ENCODE assay signal across 2 cellular contexts in the genomic region with DNA sequence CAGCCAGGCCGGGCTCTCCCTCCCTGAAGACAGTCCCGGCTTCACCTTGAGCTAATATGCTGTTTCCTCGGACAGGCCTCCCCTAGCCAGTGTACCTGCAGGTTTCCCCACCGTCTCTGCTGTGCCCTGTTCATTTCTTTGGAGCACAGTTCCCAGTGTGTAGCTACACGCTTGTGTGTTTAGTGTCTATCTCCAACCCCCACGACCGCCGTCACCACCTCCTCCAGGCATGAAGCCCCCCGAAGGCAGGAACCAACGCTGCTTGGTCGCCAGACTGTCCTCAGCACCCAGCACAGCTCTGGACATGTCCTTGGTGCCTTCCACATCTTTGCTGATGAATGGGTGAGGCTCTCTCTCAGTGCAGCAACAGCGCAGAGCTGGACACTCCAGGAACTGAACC.
TF ChIP-seq lines count a peak whose summit lies in the region.

No MANE protein-coding gene starts in this region.

TF ChIP-seq in IMR-90, 13 proteins besides CTCF, POLR2A, EP300 and RAD21:
- no peak for TF ChIP-seq FOS (IDR thresholded peaks at IDR 0.05; ENCODE audit: low read depth, low read length)
- no peak for TF ChIP-seq CHD1 (IDR thresholded peaks at IDR 0.05; ENCODE audit: low read depth, low read length)

TF ChIP-seq in K562, 482 proteins besides CTCF, POLR2A, EP300 and RAD21:
- TF ChIP-seq TBP (optimal IDR thresholded peaks at IDR 0.05; ENCODE audit: low read depth, low read length) = no peak
- TF ChIP-seq ZNF239 (CRISPR knock-in tag; IDR thresholded peaks at IDR 0.05) = no peak
- no peak for TF ChIP-seq ZFPM2 (CRISPR knock-in tag; IDR thresholded peaks at IDR 0.05)
- TF ChIP-seq, protein P1, sequence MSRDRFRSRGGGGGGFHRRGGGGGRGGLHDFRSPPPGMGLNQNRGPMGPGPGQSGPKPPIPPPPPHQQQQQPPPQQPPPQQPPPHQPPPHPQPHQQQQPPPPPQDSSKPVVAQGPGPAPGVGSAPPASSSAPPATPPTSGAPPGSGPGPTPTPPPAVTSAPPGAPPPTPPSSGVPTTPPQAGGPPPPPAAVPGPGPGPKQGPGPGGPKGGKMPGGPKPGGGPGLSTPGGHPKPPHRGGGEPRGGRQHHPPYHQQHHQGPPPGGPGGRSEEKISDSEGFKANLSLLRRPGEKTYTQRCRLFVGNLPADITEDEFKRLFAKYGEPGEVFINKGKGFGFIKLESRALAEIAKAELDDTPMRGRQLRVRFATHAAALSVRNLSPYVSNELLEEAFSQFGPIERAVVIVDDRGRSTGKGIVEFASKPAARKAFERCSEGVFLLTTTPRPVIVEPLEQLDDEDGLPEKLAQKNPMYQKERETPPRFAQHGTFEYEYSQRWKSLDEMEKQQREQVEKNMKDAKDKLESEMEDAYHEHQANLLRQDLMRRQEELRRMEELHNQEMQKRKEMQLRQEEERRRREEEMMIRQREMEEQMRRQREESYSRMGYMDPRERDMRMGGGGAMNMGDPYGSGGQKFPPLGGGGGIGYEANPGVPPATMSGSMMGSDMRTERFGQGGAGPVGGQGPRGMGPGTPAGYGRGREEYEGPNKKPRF (IDR thresholded peaks at IDR 0.05; ENCODE audit: low read depth, low read length) = no peak
- no peak for TF ChIP-seq NCOA1 (IDR thresholded peaks at IDR 0.05; ENCODE audit: low read depth)
- TF ChIP-seq, protein P2, sequence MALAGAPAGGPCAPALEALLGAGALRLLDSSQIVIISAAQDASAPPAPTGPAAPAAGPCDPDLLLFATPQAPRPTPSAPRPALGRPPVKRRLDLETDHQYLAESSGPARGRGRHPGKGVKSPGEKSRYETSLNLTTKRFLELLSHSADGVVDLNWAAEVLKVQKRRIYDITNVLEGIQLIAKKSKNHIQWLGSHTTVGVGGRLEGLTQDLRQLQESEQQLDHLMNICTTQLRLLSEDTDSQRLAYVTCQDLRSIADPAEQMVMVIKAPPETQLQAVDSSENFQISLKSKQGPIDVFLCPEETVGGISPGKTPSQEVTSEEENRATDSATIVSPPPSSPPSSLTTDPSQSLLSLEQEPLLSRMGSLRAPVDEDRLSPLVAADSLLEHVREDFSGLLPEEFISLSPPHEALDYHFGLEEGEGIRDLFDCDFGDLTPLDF (CRISPR knock-in tag; IDR thresholded peaks at IDR 0.05) = no peak
- TF ChIP-seq, protein P3, sequence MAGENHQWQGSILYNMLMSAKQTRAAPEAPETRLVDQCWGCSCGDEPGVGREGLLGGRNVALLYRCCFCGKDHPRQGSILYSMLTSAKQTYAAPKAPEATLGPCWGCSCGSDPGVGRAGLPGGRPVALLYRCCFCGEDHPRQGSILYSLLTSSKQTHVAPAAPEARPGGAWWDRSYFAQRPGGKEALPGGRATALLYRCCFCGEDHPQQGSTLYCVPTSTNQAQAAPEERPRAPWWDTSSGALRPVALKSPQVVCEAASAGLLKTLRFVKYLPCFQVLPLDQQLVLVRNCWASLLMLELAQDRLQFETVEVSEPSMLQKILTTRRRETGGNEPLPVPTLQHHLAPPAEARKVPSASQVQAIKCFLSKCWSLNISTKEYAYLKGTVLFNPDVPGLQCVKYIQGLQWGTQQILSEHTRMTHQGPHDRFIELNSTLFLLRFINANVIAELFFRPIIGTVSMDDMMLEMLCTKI (IDR thresholded peaks at IDR 0.05; ENCODE audit: partially characterized antibody) = no peak
- no peak for TF ChIP-seq E2F3 (CRISPR knock-in tag; IDR thresholded peaks at IDR 0.05)
- no peak for TF ChIP-seq PCBP1 (IDR thresholded peaks at IDR 0.05; ENCODE audit: low read depth, low read length, poor library complexity, severe bottlenecking)
- no peak for TF ChIP-seq MITF (IDR thresholded peaks at IDR 0.05)
- TF ChIP-seq SETDB1 (IDR thresholded peaks at IDR 0.05; ENCODE audit: low read length) = no peak
- TF ChIP-seq SMAD4 (CRISPR knock-in tag; conservative IDR thresholded peaks at IDR 0.05) = no peak
- no peak for TF ChIP-seq MNT (conservative IDR thresholded peaks at IDR 0.05)
- TF ChIP-seq KLF6 (CRISPR knock-in tag; IDR thresholded peaks at IDR 0.05; ENCODE audit: borderline replicate concordance) = no peak
- no peak for TF ChIP-seq POLR3G (IDR thresholded peaks at IDR 0.05; ENCODE audit: extremely low read depth, insufficient read length, insufficient replicate concordance)
- no peak for TF ChIP-seq CBFA2T3 (IDR thresholded peaks at IDR 0.05)
- TF ChIP-seq HOXB6 (CRISPR knock-in tag; IDR thresholded peaks at IDR 0.05; ENCODE audit: borderline replicate concordance) = no peak
TF ChIP-seq in K562: peak in this region for 0.
